ENCODE assay signal across 11 cellular contexts in genomic region chr9:128091571-128091970, GRCh38. TPM values are rescaled to one million over a fixed set of nuclear protein-coding genes. Genes with fewer than 3 reads are reported as not detected.
A peak's percentile ranks its signal among the peaks of the same experiment; 100 is the strongest.
DNase-seq lines count a peak whose midpoint lies in the region; TF ChIP-seq lines count a peak whose summit lies in the region.
"Had no signal": no experiment of that assay in that cellular context is flagged by ENCODE, and none has a peak within 500 bp of the region (broad histone marks: within the 10 kb centered on the region; RNA-seq: fewer than 3 reads in every experiment).

No MANE protein-coding gene starts in this region.

- peak overlapping the region; percentile 100 for H3K27ac Mint-ChIP-seq in HFFc6
- H3K27ac Mint-ChIP-seq in activated naive CD8-positive, alpha-beta T cell: peak overlapping the region; percentile 96
- peak overlapping the region; percentile 28 for H3K27ac Mint-ChIP-seq in glutamatergic neuron (ENCODE audit: unreplicated experiment)
- H3K27ac Mint-ChIP-seq: immature natural killer cell had no signal

- peak overlapping the region; percentile 38 to 72 (median 58) for H3K4me3 ChIP-seq in skeletal muscle tissue (ENCODE audit: low read length in 3 of 3)

- H3K36me3 ChIP-seq in skeletal muscle tissue (ENCODE audit: control insufficient read depth in 3 of 3, insufficient read depth in 3 of 3, low read length in 3 of 3): no peaks in the 10 kb centered on the region

- H3K4me1 ChIP-seq in skeletal muscle tissue (ENCODE audit: control insufficient read depth in 3 of 3, insufficient read depth in 3 of 3, low read length in 3 of 3): peaks cover 36 to 45% (median 43%) of the 10 kb centered on the region in 3 donors

- H3K9me3 Mint-ChIP-seq in HFFc6: no peaks in the 10 kb centered on the region
- H3K9me3 Mint-ChIP-seq in activated naive CD8-positive, alpha-beta T cell (ENCODE audit: low read depth): no peaks in the 10 kb centered on the region
- no peaks in the 10 kb centered on the region for H3K9me3 Mint-ChIP-seq in glutamatergic neuron (ENCODE audit: unreplicated experiment)
- H3K9me3 Mint-ChIP-seq: immature natural killer cell had no signal

- H3K27me3 ChIP-seq in skeletal muscle tissue (ENCODE audit: control insufficient read depth in 3 of 3, insufficient read depth in 3 of 3, low read length in 3 of 3): no peaks in the 10 kb centered on the region

- H3K4me1 Mint-ChIP-seq in HFFc6 (ENCODE audit: low read depth): peaks cover 59% of the 10 kb centered on the region
- H3K4me1 Mint-ChIP-seq in activated naive CD8-positive, alpha-beta T cell (ENCODE audit: low read depth): peaks cover 77% of the 10 kb centered on the region
- peaks cover 40% of the 10 kb centered on the region for H3K4me1 Mint-ChIP-seq in glutamatergic neuron (ENCODE audit: low read depth, unreplicated experiment)

- H3K36me3 Mint-ChIP-seq in HFFc6 (ENCODE audit: low read depth) (no peaks in the 10 kb centered on the region; the same call in 1 of the 2 replicates), glutamatergic neuron (ENCODE audit: unreplicated experiment) (no peaks in the 10 kb centered on the region)
- H3K36me3 Mint-ChIP-seq in activated naive CD8-positive, alpha-beta T cell: peaks cover 2% of the 10 kb centered on the region

- H3K27ac ChIP-seq in skeletal muscle tissue (ENCODE audit: low read depth, low read length): no peak overlapping the region

- DNase-seq in HFFc6 (no peak), glutamatergic neuron (no peak), NCI-H226 (no peak), NCI-H69 (lab: John Stamatoyannopoulos, UW) (no peak), D341Med (ENCODE audit: low spot score) (no peak)
- DNase-seq in stimulated activated CD8-positive, alpha-beta memory T cell treated with anti-CD3 and anti-CD28 coated beads, Interleukin-4, amount 100 ng/mL, for 48 hours: no peak
- DNase-seq: immature natural killer cell, NCI-H2081, T-helper 1 cell had no signal

- H3K27me3 Mint-ChIP-seq in HFFc6 (ENCODE audit: insufficient read depth) (no peaks in the 10 kb centered on the region; the same call in 1 of the 2 replicates), glutamatergic neuron (ENCODE audit: unreplicated experiment) (peaks cover 6% of the 10 kb centered on the region)
- H3K27me3 Mint-ChIP-seq in activated naive CD8-positive, alpha-beta T cell: no peaks in the 10 kb centered on the region

- H3K9me3 ChIP-seq in skeletal muscle tissue (ENCODE audit: control insufficient read depth in 3 of 3, low read length in 3 of 3): no peaks in the 10 kb centered on the region

- H3K4me3 Mint-ChIP-seq in HFFc6 (peak overlapping the region; percentile 89), glutamatergic neuron (ENCODE audit: unreplicated experiment) (peak overlapping the region; percentile 73)
- H3K4me3 Mint-ChIP-seq in activated naive CD8-positive, alpha-beta T cell: peak overlapping the region; percentile 67
- H3K4me3 Mint-ChIP-seq: immature natural killer cell had no signal

- no peak for TF ChIP-seq CTCF in HFFc6 (IDR thresholded peaks at IDR 0.05)
- no peak for TF ChIP-seq CTCF in glutamatergic neuron (IDR thresholded peaks at IDR 0.05; ENCODE audit: partially characterized antibody, unreplicated experiment)

- H3K9ac ChIP-seq in skeletal muscle tissue (ENCODE audit: low read depth in 1 of 3, low read length in 3 of 3): peak overlapping the region in 2 of 3 donors; percentile 52 to 79

RNA-seq across cellular contexts. Expression of gene SLC25A25, which starts 23.5 kb away (rescaled TPM):
- 10 to 100 TPM; 16.5 to 20.7 (median 18.4) TPM for total RNA-seq in HFFc6 (2021; fragmentation: NEBNext Ultra II Directional; extraction: Animal tissue kit (Norgen Biotek cat#: 25700))
- total RNA-seq in glutamatergic neuron (ENCODE audit: unreplicated experiment) (33.0 TPM), skeletal muscle tissue (13.0 TPM)

RNA-seq across cellular contexts. Expression of gene NAIF1, which starts 24.5 kb away (rescaled TPM):
- total RNA-seq in HFFc6 (2021; fragmentation: NEBNext Ultra II Directional; extraction: Animal tissue kit (Norgen Biotek cat#: 25700)): 10 to 100 TPM in 3 of 6 experiments, 1 to 10 TPM in 3; 8.7 to 11.5 (median 9.8) TPM
- 6.2 TPM for total RNA-seq in glutamatergic neuron (ENCODE audit: unreplicated experiment)
- 8.9 TPM for total RNA-seq in skeletal muscle tissue

RNA-seq across cellular contexts. Expression of gene PTGES2, which starts 36.0 kb away (rescaled TPM):
- total RNA-seq in HFFc6 (2021; fragmentation: NEBNext Ultra II Directional; extraction: Animal tissue kit (Norgen Biotek cat#: 25700)): 10 to 100 TPM; 68.5 to 82.8 (median 70.6) TPM
- 85.1 TPM for total RNA-seq in glutamatergic neuron (ENCODE audit: unreplicated experiment)
- total RNA-seq in skeletal muscle tissue: 47.5 TPM

RNA-seq across cellular contexts. Expression of gene LCN2, which starts 57.7 kb away (rescaled TPM):
- not detected for total RNA-seq in HFFc6 (2021; fragmentation: NEBNext Ultra II Directional; extraction: Animal tissue kit (Norgen Biotek cat#: 25700))
- total RNA-seq in glutamatergic neuron (ENCODE audit: unreplicated experiment): not detected
- 2.1 TPM for total RNA-seq in skeletal muscle tissue

Comparison
In these comparisons a context has a peak if more than half of its experiments do, and no peak if none do; other contexts are left out.
1. H3K27ac Mint-ChIP-seq: peak in every context shown above with its lines; median percentile 100 in HFFc6; 96 in activated naive CD8-positive, alpha-beta T cell; 28 in glutamatergic neuron.